23 cellular contexts compared by ENCODE assay signal in genomic region chr5:167999182-167999581, GRCh38.
DNase-seq lines count a peak whose midpoint lies in the region; ATAC-seq, FAIRE-seq and TF ChIP-seq lines count a peak whose summit lies in the region.
"Had no signal": no experiment of that assay in that cellular context is flagged by ENCODE, and none has a peak within 500 bp of the region (broad histone marks: within the 10 kb centered on the region; RNA-seq: fewer than 3 reads in every experiment).

No MANE protein-coding gene starts in this region.

- WGBS in right lobe of liver (ENCODE audit: insufficient coverage, low coverage, low lambda C conversion rate, missing lambda C conversion rate), result 20% methylated on average over 2 of the region's 2 CpGs
- WGBS in HepG2 (ENCODE audit: low lambda C conversion rate), result no CpG with 5 or more reads among the region's 2 CpGs
- WGBS in right cardiac atrium, result 58% methylated on average over 2 of the region's 2 CpGs

- H3K4me1 ChIP-seq in right lobe of liver (no peaks in the 10 kb centered on the region), HepG2 (ENCODE audit: insufficient read depth, low read length) (no peaks in the 10 kb centered on the region), right cardiac atrium (ENCODE audit: control insufficient read depth, insufficient read depth, low read length) (peaks cover 6% of the 10 kb centered on the region), OCI-LY7 (ENCODE audit: insufficient read depth, low read length, poor library complexity, severe bottlenecking) (no peaks in the 10 kb centered on the region)

- POLR2A ChIA-PET in HepG2 (lab: Yijun Ruan, JAX) (no interaction called here), OCI-LY7 (lab: Charles Lee) (no interaction called here)

- H3K27me3 Mint-ChIP-seq in type B pancreatic cell, result peaks cover 4% of the 10 kb centered on the region

- no peaks in the 10 kb centered on the region for H3K79me2 ChIP-seq in HepG2 (ENCODE audit: insufficient read depth, low read length)
- no peaks in the 10 kb centered on the region for H3K79me2 ChIP-seq in OCI-LY7 (ENCODE audit: insufficient read depth, low read depth, low read length)

- H3K27ac ChIP-seq in right lobe of liver, result no peak overlapping the region
- no peak overlapping the region for H3K27ac ChIP-seq in HepG2 (ENCODE audit: extremely low read length, insufficient read depth, low read length)
- peak overlapping the region; percentile 98 for H3K27ac ChIP-seq in right cardiac atrium (ENCODE audit: low read length)
- H3K27ac ChIP-seq in OCI-LY7 (ENCODE audit: low read depth, low read length, poor library complexity, severe bottlenecking), result no peak overlapping the region
- H3K27ac ChIP-seq: C4-2B had no signal

- BruUV-seq in HepG2 (replicated peaks; lab: Mats Ljungman, UMichigan) (no TSS peak), OCI-LY7 (replicated peaks; lab: Mats Ljungman, UMichigan) (no TSS peak)

- FAIRE-seq in HepG2 (lab: Jason Lieb, UNC), result no peak
- FAIRE-seq: D721Med, GM19239 had no signal

- intact Hi-C loops in right lobe of liver (cut with DNase I), result no loop called here
- intact Hi-C loops in HepG2 (cut with micrococcal nuclease; ENCODE audit: unreplicated experiment), result no loop called here
- intact Hi-C loops in Right ventricle myocardium superior (cut with DNase I), result no loop called here
- intact Hi-C loops in right cardiac atrium (cut with DNase I), result no loop called here
- intact Hi-C loops in OCI-LY7 (cut with micrococcal nuclease; ENCODE audit: unreplicated experiment), result no loop called here

- peaks cover 7% of the 10 kb centered on the region for H3K36me3 Mint-ChIP-seq in type B pancreatic cell
- H3K36me3 Mint-ChIP-seq: CD8-positive, alpha-beta memory T cell had no signal

- CTCF ChIA-PET in HepG2 (lab: Yijun Ruan, JAX; ENCODE audit: low intra/inter-chr PET ratio, low total read pairs), result no interaction called here
- CTCF ChIA-PET in OCI-LY7 (lab: Charles Lee; ENCODE audit: unreplicated experiment), result no interaction called here

- H3K4me2 ChIP-seq in HepG2 (ENCODE audit: low read depth, low read length), result no peak overlapping the region
- no peak overlapping the region for H3K4me2 ChIP-seq in OCI-LY7 (ENCODE audit: low read length)

- no peak overlapping the region for H3K9ac ChIP-seq in HepG2 (ENCODE audit: insufficient read depth, low read depth, low read length)

- H3K4me3 ChIP-seq in right lobe of liver, result no peak overlapping the region
- no peak overlapping the region for H3K4me3 ChIP-seq in HepG2 (replicated peaks in 1 of 3; ENCODE audit: insufficient read depth in 1 of 3, low read depth in 2 of 3, low read length in 3 of 3)
- H3K4me3 ChIP-seq in right cardiac atrium (ENCODE audit: low read length), result no peak overlapping the region
- H3K4me3 ChIP-seq in OCI-LY7 (ENCODE audit: low read depth, low read length, poor library complexity, severe bottlenecking), result no peak overlapping the region

- ATAC-seq in right lobe of liver (peak; percentile 38 to 86 (median 68)), HepG2 (no peak), Right ventricle myocardium superior (ENCODE audit: poor library complexity) (peak; percentile 32), right cardiac atrium (peak; percentile 57 to 80), GM19455 (IDR thresholded peaks at IDR 0.05; ENCODE audit: unreplicated experiment) (no peak)

- no peaks in the 10 kb centered on the region for H3K9me2 ChIP-seq in OCI-LY7 (ENCODE audit: insufficient read depth, low read length)

- TF ChIP-seq EP300 in HepG2 (IDR thresholded peaks at IDR 0.05; ENCODE audit: low read depth in 2 of 2, low read length in 2 of 2) (no peak), HepG2 (CRISPR knock-in tag; IDR thresholded peaks at IDR 0.05; ENCODE audit: borderline replicate concordance) (no peak)

- H4K20me1 ChIP-seq in HepG2 (ENCODE audit: insufficient read depth, low read length) (no peaks in the 10 kb centered on the region), OCI-LY7 (ENCODE audit: insufficient read depth, low read length) (no peaks in the 10 kb centered on the region)

- H3K36me3 ChIP-seq in right lobe of liver (no peaks in the 10 kb centered on the region), HepG2 (replicated peaks in 1 of 2; ENCODE audit: control insufficient read depth in 1 of 2, insufficient read depth in 2 of 2, low read length in 2 of 2) (no peaks in the 10 kb centered on the region), OCI-LY7 (ENCODE audit: insufficient read depth, low read length) (no peaks in the 10 kb centered on the region)

- TF ChIP-seq POLR2A in right lobe of liver (IDR thresholded peaks at IDR 0.05) (no peak), HepG2 (IDR thresholded peaks at IDR 0.05; ENCODE audit: insufficient read depth in 1 of 2, low read depth in 2 of 2, low read length in 2 of 2) (no peak)

- TF ChIP-seq CTCF in right lobe of liver (IDR thresholded peaks at IDR 0.05) (no peak), HepG2 (CRISPR knock-in tag; IDR thresholded peaks at IDR 0.05) (no peak), type B pancreatic cell (conservative IDR thresholded peaks at IDR 0.05) (no peak), OCI-LY7 (conservative IDR thresholded peaks at IDR 0.05; ENCODE audit: low read length) (no peak)

- peak overlapping the region; percentile 44 for H3K27ac Mint-ChIP-seq in type B pancreatic cell
- H3K27ac Mint-ChIP-seq: CD8-positive, alpha-beta memory T cell had no signal

- in situ Hi-C loops in HepG2 (cut with HindIII; ENCODE audit: extremely low pct_ligation_motif_present, low pct_unique_long_range_greater_than_20kb), result no loop called here

- no peak overlapping the region for H2AFZ ChIP-seq in HepG2 (ENCODE audit: low read length)
- no peak overlapping the region for H2AFZ ChIP-seq in OCI-LY7 (ENCODE audit: low read length)

- peaks cover 60% of the 10 kb centered on the region for H3K4me1 Mint-ChIP-seq in type B pancreatic cell (ENCODE audit: unreplicated experiment)
- H3K4me1 Mint-ChIP-seq: CD8-positive, alpha-beta memory T cell had no signal

- no peaks in the 10 kb centered on the region for H3K9me3 Mint-ChIP-seq in type B pancreatic cell

- TF ChIP-seq RAD21 in HepG2 (CRISPR knock-in tag; IDR thresholded peaks at IDR 0.05), result no peak

- DNase-seq in right lobe of liver (no peak), HepG2 (ENCODE audit: low spot score) (no peak), Right ventricle myocardium superior (no peak), right cardiac atrium (no peak), type B pancreatic cell (ENCODE audit: extremely low spot score, unreplicated experiment) (no peak), AG08395 (ENCODE audit: low spot score) (no peak), OCI-LY7 (ENCODE audit: low spot score) (no peak)
- DNase-seq: 8988T; CD8-positive, alpha-beta memory T cell; EL; GF-D8; Kasumi-1; NCI-H1694; NCI-H2081; NCI-H2171 treated with DMSO at 0.1 percent for 48 hours; NCI-H446; NCI-H526; OCI-M1; SHP77 had no signal

- no peaks in the 10 kb centered on the region for H3K27me3 ChIP-seq in right lobe of liver
- H3K27me3 ChIP-seq in HepG2 (ENCODE audit: control insufficient read depth in 1 of 2, insufficient read depth in 2 of 2, low read length in 2 of 2), result no peaks in the 10 kb centered on the region; a peak in 1 of 5 replicates
- H3K27me3 ChIP-seq in right cardiac atrium (ENCODE audit: control insufficient read depth, insufficient read depth), result no peaks in the 10 kb centered on the region

- H3K9me3 ChIP-seq in right lobe of liver (no peaks in the 10 kb centered on the region), HepG2 (ENCODE audit: low read length) (no peaks in the 10 kb centered on the region), right cardiac atrium (ENCODE audit: control insufficient read depth, low read length) (no peaks in the 10 kb centered on the region), OCI-LY7 (ENCODE audit: low read length) (no peaks in the 10 kb centered on the region)

- no peak overlapping the region for H3K4me3 Mint-ChIP-seq in type B pancreatic cell
- H3K4me3 Mint-ChIP-seq: CD8-positive, alpha-beta memory T cell had no signal

TF ChIP-seq in HepG2, 621 proteins besides CTCF, POLR2A, EP300 and RAD21:
- TF ChIP-seq HOXD1 (CRISPR knock-in tag; IDR thresholded peaks at IDR 0.05) (no peak), KDM6A (CRISPR knock-in tag; IDR thresholded peaks at IDR 0.05; ENCODE audit: low read depth) (no peak), ZNF883 (CRISPR knock-in tag; IDR thresholded peaks at IDR 0.05; ENCODE audit: not compliant biosample characterization) (no peak), ZMYM2 (CRISPR knock-in tag; IDR thresholded peaks at IDR 0.05) (no peak), SMAD3 (CRISPR knock-in tag; IDR thresholded peaks at IDR 0.05) (no peak), SMAD9 (CRISPR knock-in tag; IDR thresholded peaks at IDR 0.05) (no peak), ZFP90 (CRISPR knock-in tag; IDR thresholded peaks at IDR 0.05; ENCODE audit: borderline replicate concordance) (no peak), TFDP2 (CRISPR knock-in tag; IDR thresholded peaks at IDR 0.05) (no peak), ZFP1 (CRISPR knock-in tag; IDR thresholded peaks at IDR 0.05) (no peak), ZNF777 (CRISPR knock-in tag; IDR thresholded peaks at IDR 0.05) (no peak), ERF (CRISPR knock-in tag; IDR thresholded peaks at IDR 0.05) (no peak), JUNB (CRISPR knock-in tag; IDR thresholded peaks at IDR 0.05; ENCODE audit: borderline replicate concordance) (no peak), SP140L (CRISPR knock-in tag; IDR thresholded peaks at IDR 0.05; ENCODE audit: borderline replicate concordance) (no peak), ZNF235 (CRISPR knock-in tag; IDR thresholded peaks at IDR 0.05; ENCODE audit: borderline replicate concordance) (no peak), RBFOX2 (IDR thresholded peaks at IDR 0.05; ENCODE audit: low read depth, low read length) (no peak)

Comparison
In these comparisons a context has a peak if more than half of its experiments do, and no peak if none do; other contexts are left out.
1. ATAC-seq: peak in right lobe of liver (4 of 4), Right ventricle myocardium superior (single experiment) and right cardiac atrium (2 of 2); none in HepG2 (single experiment) and GM19455 (single experiment).